In genomic region chr11:27517490-27517889, GRCh38 we compare ENCODE assay signal across 7 cellular contexts. TPM values are rescaled to one million over a fixed set of nuclear protein-coding genes. Genes with fewer than 3 reads are reported as not detected.
DNase-seq lines count a peak whose midpoint lies in the region; ATAC-seq, FAIRE-seq and TF ChIP-seq lines count a peak whose summit lies in the region.
"Not testable (repeated sequence)": the region's sequence is repeated elsewhere in the genome, so short reads cannot be mapped to it uniquely, and the experiment has no call there.

No MANE protein-coding gene starts in this region.

- H3K4me3 Mint-ChIP-seq in WTC11; activated naive CD4-positive, alpha-beta T cell treated with anti-CD3 and anti-CD28 coated beads, Interleukin-2, amount 50 U/mL, for 24 hours: not testable (repeated sequence)
- H3K4me3 Mint-ChIP-seq in nephron progenitor cell, result peak overlapping the region; percentile 19

- H3K36me3 ChIP-seq in HEK293 (ENCODE audit: control insufficient read depth in 2 of 2, insufficient read depth in 1 of 2, low read length in 2 of 2); K562 (ENCODE audit: control insufficient read depth, insufficient read depth, low read length): not testable (repeated sequence)

- not testable (repeated sequence) for H3K4me1 Mint-ChIP-seq in WTC11; activated naive CD4-positive, alpha-beta T cell treated with anti-CD3 and anti-CD28 coated beads, Interleukin-2, amount 50 U/mL, for 24 hours
- H3K4me1 Mint-ChIP-seq in nephron progenitor cell, result peaks cover 17% of the 10 kb centered on the region

- H3K27me3 Mint-ChIP-seq in WTC11 (ENCODE audit: low read depth), result peaks cover 32% of the 10 kb centered on the region
- not testable (repeated sequence) for H3K27me3 Mint-ChIP-seq in activated naive CD4-positive, alpha-beta T cell treated with anti-CD3 and anti-CD28 coated beads, Interleukin-2, amount 50 U/mL, for 24 hours; nephron progenitor cell (ENCODE audit: low read depth, poor library complexity)

- CTCF ChIA-PET in HEK293 (lab: Yijun Ruan, JAX); K562 (lab: Yijun Ruan, JAX; ENCODE audit: low intra/inter-chr PET ratio): not testable (repeated sequence)
- CTCF ChIA-PET in WTC11 (lab: Charles Lee), result interaction anchor here (0.9 kb wide), 1 partner anchor 200 kb away, joined by 3 read pairs; no protein-coding TSS in a partner anchor

- not testable (repeated sequence) for H3K27me3 ChIP-seq in K562 (ENCODE audit: control insufficient read depth in 2 of 2, insufficient read depth in 2 of 2, low read length in 2 of 2)

- intact Hi-C loops in K562 (cut with micrococcal nuclease), result not testable (repeated sequence)

- WGBS in K562 (ENCODE audit: insufficient coverage, low coverage, missing lambda C conversion rate), result 0% methylated on average over 1 of the region's 1 CpG

- not testable (repeated sequence) for H3K4me1 ChIP-seq in HEK293 (ENCODE audit: control insufficient read depth, insufficient read depth, low read length); K562 (replicated peaks in 1 of 2; ENCODE audit: control insufficient read depth in 2 of 2, insufficient read depth in 2 of 2, low read length in 2 of 2)

- not testable (repeated sequence) for H3K27ac Mint-ChIP-seq in WTC11, nephron progenitor cell
- peak overlapping the region; percentile 3 for H3K27ac Mint-ChIP-seq in activated naive CD4-positive, alpha-beta T cell treated with anti-CD3 and anti-CD28 coated beads, Interleukin-2, amount 50 U/mL, for 24 hours

- peak; percentile 21 for FAIRE-seq in D721Med (lab: Jason Lieb, UNC)
- not testable (repeated sequence) for FAIRE-seq in K562 (lab: Jason Lieb, UNC)

- H4K20me1 ChIP-seq in K562 (replicated peaks; ENCODE audit: control insufficient read depth, insufficient read depth, low read length), result not testable (repeated sequence)

- not testable (repeated sequence) for H3K27ac ChIP-seq in HEK293 (ENCODE audit: extremely low read depth, low read depth, low read length); K562 (ENCODE audit: extremely low read depth, low read depth, low read length)

- H3K79me2 ChIP-seq in K562 (ENCODE audit: control insufficient read depth, insufficient read depth, low read length), result not testable (repeated sequence)

- not testable (repeated sequence) for H3K9me1 ChIP-seq in K562 (ENCODE audit: control insufficient read depth, insufficient read depth, low read length)

- not testable (repeated sequence) for TF ChIP-seq POLR2A in K562 (conservative IDR thresholded peaks at IDR 0.05)

- in situ Hi-C loops in K562 (cut with MboI), result not testable (repeated sequence)

- TF ChIP-seq EP300 in K562 (IDR thresholded peaks at IDR 0.05; ENCODE audit: low read length), result not testable (repeated sequence)

- TF ChIP-seq CTCF in D721Med (IDR thresholded peaks at IDR 0.05; ENCODE audit: insufficient read depth, missing control alignments); HEK293 (tag by site-specific recombination; IDR thresholded peaks at IDR 0.05); WTC11 (IDR thresholded peaks at IDR 0.05); K562 (IDR thresholded peaks at IDR 0.05 in 2 of 3, conservative IDR thresholded peaks at IDR 0.05 in 1 of 3; ENCODE audit: insufficient read depth in 2 of 3, low read depth in 1 of 3, low read length in 3 of 3); nephron progenitor cell (IDR thresholded peaks at IDR 0.05): not testable (repeated sequence)

- BruUV-seq in K562 (replicated peaks; lab: Mats Ljungman, UMichigan), result not testable (repeated sequence)

- not testable (repeated sequence) for DNase-seq in D721Med (ENCODE audit: insufficient read length, low spot score); WTC11 (ENCODE audit: low spot score); K562 (ENCODE audit: extremely low read depth in 1 of 4, low spot score in 3 of 4); nephron progenitor cell
- DNase-seq in DMS53 (lab: John Stamatoyannopoulos, UW), result peak; percentile 22

- ATAC-seq in WTC11, K562: not testable (repeated sequence)

- not testable (repeated sequence) for H2AFZ ChIP-seq in K562 (ENCODE audit: low read depth, low read length)

- not testable (repeated sequence) for H3K9me3 Mint-ChIP-seq in WTC11; activated naive CD4-positive, alpha-beta T cell treated with anti-CD3 and anti-CD28 coated beads, Interleukin-2, amount 50 U/mL, for 24 hours
- H3K9me3 Mint-ChIP-seq in nephron progenitor cell, result peaks cover 12% of the 10 kb centered on the region

- not testable (repeated sequence) for H3K9ac ChIP-seq in K562 (ENCODE audit: insufficient read depth in 1 of 2, low read depth in 2 of 2, low read length in 2 of 2)

- H3K36me3 Mint-ChIP-seq in WTC11; activated naive CD4-positive, alpha-beta T cell treated with anti-CD3 and anti-CD28 coated beads, Interleukin-2, amount 50 U/mL, for 24 hours; nephron progenitor cell (ENCODE audit: low read depth): not testable (repeated sequence)

- not testable (repeated sequence) for H3K4me2 ChIP-seq in K562 (ENCODE audit: insufficient read depth, low read length)

- H3K4me3 ChIP-seq in HEK293 (ENCODE audit: low read depth, low read length); K562: not testable (repeated sequence)

- not testable (repeated sequence) for TF ChIP-seq RAD21 in K562 (CRISPR knock-in tag; conservative IDR thresholded peaks at IDR 0.05 in 1 of 2, IDR thresholded peaks at IDR 0.05 in 1 of 2)

- not testable (repeated sequence) for H3K9me3 ChIP-seq in HEK293 (ENCODE audit: control insufficient read depth, insufficient read depth, low read depth, low read length); K562 (replicated peaks; ENCODE audit: control insufficient read depth, insufficient read depth, low read depth, low read length)

- POLR2A ChIA-PET in HEK293 (lab: Yijun Ruan, JAX); WTC11 (lab: Charles Lee): not testable (repeated sequence)
- POLR2A ChIA-PET in K562 (lab: Yijun Ruan, JAX), result interaction anchor here (0.6 to 1.2 kb wide), 3 partner anchors 11 to 37 kb away, joined by 3 read pairs; partner anchors contain the start of gene LIN7C

TF ChIP-seq in HEK293, 187 proteins besides CTCF, POLR2A, EP300 and RAD21:
- TF ChIP-seq ZNF366 (tag by site-specific recombination; conservative IDR thresholded peaks at IDR 0.05), result peak; percentile 89

RNA-seq across cellular contexts. Expression of gene LIN7C, which starts 10.9 kb away (rescaled TPM):
- total RNA-seq in WTC11 (2021) (38.5 to 41.5 TPM (median 39.4 TPM) in 3 replicates), K562 (2014; rRNA removed) (21.5 and 23.5 TPM in 2 replicates), K562 (2014; rRNA removed; fragmentation: Illumina TruSeq; extraction: Trizol) (52.7 and 55.9 TPM in 2 replicates), K562 (2015; rRNA removed; fragmentation: Illumina TruSeq; extraction: Trizol) (37.4 and 41.4 TPM in 2 replicates), K562 (2021) (32.7 and 34.1 TPM in 2 replicates)
- 3.3 and 11.8 TPM in 2 replicates for total RNA-seq in K562 (2011; cell fraction: chromatin; rRNA removed; ENCODE audit: low replicate concordance)
- total RNA-seq in K562 (2011; cell fraction: nucleolus; rRNA removed), result 2.7 and 3.2 TPM in 2 replicates
- total RNA-seq in K562 (2011; cell fraction: nucleoplasm; rRNA removed), result 9.5 and 22.1 TPM in 2 replicates
- polyA plus RNA-seq in K562 (2011; rRNA removed) (15.7 and 21.5 TPM in 2 replicates), K562 (2014; fragmentation: Illumina TruSeq; extraction: Trizol) (8.8 and 10.8 TPM in 2 replicates), K562 (2014; fragmentation: Nextera tagmentation; extraction: Ambion mirVana) (10 to 100 TPM; 20.0 to 48.1 TPM), K562 (2014; rRNA removed) (19.2 and 22.6 TPM in 2 replicates)
- polyA plus RNA-seq in K562 (2011; cell fraction: cytosol; rRNA removed), result 7.6 and 15.1 TPM in 2 replicates
- 4.2 and 4.3 TPM in 2 replicates for polyA plus RNA-seq in K562 (2011; cell fraction: nucleus; rRNA removed)
- polyA plus RNA-seq in K562 (2012), result 5.3 and 6.8 TPM in 2 replicates
- 29.7 and 31.2 TPM in 2 replicates for polyA minus RNA-seq in K562 (2011; rRNA and poly(A)+ RNA removed)
- 11.4 and 18.3 TPM in 2 replicates for polyA minus RNA-seq in K562 (2011; cell fraction: cytosol; rRNA and poly(A)+ RNA removed)
- 6.9 and 9.6 TPM in 2 replicates for polyA minus RNA-seq in K562 (2011; cell fraction: nucleus; rRNA and poly(A)+ RNA removed)

RNA-seq across cellular contexts. Expression of gene LGR4, which starts 44.9 kb away (rescaled TPM):
- total RNA-seq in WTC11 (2021) (47.8 to 53.8 TPM (median 51.1 TPM) in 3 replicates), K562 (2014; rRNA removed) (3.1 and 3.8 TPM in 2 replicates), K562 (2014; rRNA removed; fragmentation: Illumina TruSeq; extraction: Trizol) (6.4 and 7.3 TPM in 2 replicates), K562 (2015; rRNA removed; fragmentation: Illumina TruSeq; extraction: Trizol) (6.4 and 9.5 TPM in 2 replicates), K562 (2021) (4.7 and 5.8 TPM in 2 replicates)
- total RNA-seq in K562 (2011; cell fraction: chromatin; rRNA removed; ENCODE audit: low replicate concordance), result 23.3 and 49.2 TPM in 2 replicates
- total RNA-seq in K562 (2011; cell fraction: nucleolus; rRNA removed), result 11.5 and 15.8 TPM in 2 replicates
- total RNA-seq in K562 (2011; cell fraction: nucleoplasm; rRNA removed), result 23.7 and 31.5 TPM in 2 replicates
- polyA plus RNA-seq in K562 (2011; rRNA removed) (10.1 and 10.8 TPM in 2 replicates), K562 (2014; fragmentation: Illumina TruSeq; extraction: Trizol) (3.7 and 5.9 TPM in 2 replicates), K562 (2014; fragmentation: Nextera tagmentation; extraction: Ambion mirVana) (1 to 10 TPM in 1 of 2 experiments, under 1 TPM in 1; 0.94 to 1.7 TPM), K562 (2014; rRNA removed) (2.5 and 3.7 TPM in 2 replicates)
- 2.8 and 5.6 TPM in 2 replicates for polyA plus RNA-seq in K562 (2011; cell fraction: cytosol; rRNA removed)
- polyA plus RNA-seq in K562 (2011; cell fraction: nucleus; rRNA removed), result 12.8 and 22.2 TPM in 2 replicates
- 3.6 and 4.1 TPM in 2 replicates for polyA plus RNA-seq in K562 (2012)
- polyA minus RNA-seq in K562 (2011; rRNA and poly(A)+ RNA removed), result 16.6 and 32.2 TPM in 2 replicates
- 7.6 and 8.6 TPM in 2 replicates for polyA minus RNA-seq in K562 (2011; cell fraction: cytosol; rRNA and poly(A)+ RNA removed)
- 18.0 and 44.5 TPM in 2 replicates for polyA minus RNA-seq in K562 (2011; cell fraction: nucleus; rRNA and poly(A)+ RNA removed)
